Comparison of ENCODE assay signal across 2 cellular contexts in genomic region chr2:205086689-205087088, GRCh38.
TF ChIP-seq lines count a peak whose summit lies in the region.

No MANE protein-coding gene starts in this region.

TF ChIP-seq in SK-N-SH, 30 proteins besides CTCF, POLR2A, EP300 and RAD21 (continued from another document):
- TF ChIP-seq IRF3 (IDR thresholded peaks at IDR 0.05; ENCODE audit: low read depth, low read length) (no peak), MAX (IDR thresholded peaks at IDR 0.05; ENCODE audit: low read depth) (no peak), TCF12 (IDR thresholded peaks at IDR 0.05) (no peak)

TF ChIP-seq in SK-N-SH treated with all-trans-retinoic acid at 6 μM for 48 hours, 23 proteins besides CTCF, POLR2A, EP300 and RAD21 (continued from another document):
- TF ChIP-seq, protein P1, sequence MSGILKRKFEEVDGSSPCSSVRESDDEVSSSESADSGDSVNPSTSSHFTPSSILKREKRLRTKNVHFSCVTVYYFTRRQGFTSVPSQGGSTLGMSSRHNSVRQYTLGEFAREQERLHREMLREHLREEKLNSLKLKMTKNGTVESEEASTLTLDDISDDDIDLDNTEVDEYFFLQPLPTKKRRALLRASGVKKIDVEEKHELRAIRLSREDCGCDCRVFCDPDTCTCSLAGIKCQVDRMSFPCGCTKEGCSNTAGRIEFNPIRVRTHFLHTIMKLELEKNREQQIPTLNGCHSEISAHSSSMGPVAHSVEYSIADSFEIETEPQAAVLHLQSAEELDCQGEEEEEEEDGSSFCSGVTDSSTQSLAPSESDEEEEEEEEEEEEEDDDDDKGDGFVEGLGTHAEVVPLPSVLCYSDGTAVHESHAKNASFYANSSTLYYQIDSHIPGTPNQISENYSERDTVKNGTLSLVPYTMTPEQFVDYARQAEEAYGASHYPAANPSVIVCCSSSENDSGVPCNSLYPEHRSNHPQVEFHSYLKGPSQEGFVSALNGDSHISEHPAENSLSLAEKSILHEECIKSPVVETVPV (CRISPR knock-in tag; IDR thresholded peaks at IDR 0.05), result no peak
- no peak for TF ChIP-seq ZNF70 (CRISPR knock-in tag; IDR thresholded peaks at IDR 0.05)
- TF ChIP-seq TOX (CRISPR knock-in tag; IDR thresholded peaks at IDR 0.05; ENCODE audit: borderline replicate concordance), result no peak
- no peak for TF ChIP-seq CREB5 (CRISPR knock-in tag; IDR thresholded peaks at IDR 0.05; ENCODE audit: low read depth)
